In genomic region chr6:169701953-169702639, GRCh38 we compare ENCODE assay signal across 8 cellular contexts. TPM values are rescaled to one million over a fixed set of nuclear protein-coding genes. Genes with fewer than 3 reads are reported as not detected.
DNase-seq lines count a peak whose midpoint lies in the region; TF ChIP-seq lines count a peak whose summit lies in the region.

C6orf120 (plus strand) TSS chr6:169702126; CDS start chr6:169702460, 334 bp downstream.
WDR27 (minus strand) TSS chr6:169702029; CDS start chr6:169689005, 13,024 bp downstream.

- H3K36me3 ChIP-seq in SK-N-MC (ENCODE audit: insufficient read depth, low read length): peaks cover 24% of the 10 kb centered on the region

- H3K9me3 Mint-ChIP-seq in HFFc6: no peaks in the 10 kb centered on the region

- H3K4me1 Mint-ChIP-seq in HFFc6 (ENCODE audit: low read depth): peaks cover 70% of the 10 kb centered on the region

- no peaks in the 10 kb centered on the region for H3K9me3 ChIP-seq in SK-N-MC (ENCODE audit: low read depth, low read length)

- H3K4me3 Mint-ChIP-seq in HFFc6: peak within 1 kb of the TSS; percentile 96

- H3K9ac ChIP-seq in SK-N-MC (ENCODE audit: insufficient read length): peak within 1 kb of the TSS; percentile 95

- H3K27me3 Mint-ChIP-seq in HFFc6 (ENCODE audit: insufficient read depth): no peaks in the 10 kb centered on the region

- H3K27ac ChIP-seq in SK-N-MC (peak within 1 kb of the TSS; percentile 66), temporal lobe (ENCODE audit: low read depth, low read length) (peak within 1 kb of the TSS; percentile 47)

- H3K27ac Mint-ChIP-seq in HFFc6: peak within 1 kb of the TSS; percentile 90

- DNase-seq in GM04504 (ENCODE audit: low read depth) (peak; percentile 91), HFFc6 (peak; percentile 96), NB4 (ENCODE audit: low read depth) (peak; percentile 99), SK-N-MC (ENCODE audit: low read depth, low spot score) (peak; percentile 35), globus pallidus (ENCODE audit: low spot score) (peak; percentile 92), occipital lobe (lab: John Stamatoyannopoulos, UW) (peak; percentile 91)
- peak; percentile 99 for DNase-seq in activated naive CD4-positive, alpha-beta T cell treated with anti-CD3 and anti-CD28 coated beads, Interleukin-2, amount 50 U/mL, for 16 hours

- peak; percentile 84 for TF ChIP-seq POLR2A in NB4 (IDR thresholded peaks at IDR 0.05; ENCODE audit: extremely low read depth, insufficient read length)

- peaks cover 15% of the 10 kb centered on the region for H3K36me3 Mint-ChIP-seq in HFFc6 (ENCODE audit: low read depth)

- peak within 1 kb of the TSS; percentile 93 for H3K4me3 ChIP-seq in NB4 (ENCODE audit: low read depth, low read length)
- peak within 1 kb of the TSS; percentile 95 for H3K4me3 ChIP-seq in SK-N-MC

- TF ChIP-seq CTCF in HFFc6 (IDR thresholded peaks at IDR 0.05): peak; percentile 20; the same call in 1 of the 2 replicates
- TF ChIP-seq CTCF in NB4 (IDR thresholded peaks at IDR 0.05; ENCODE audit: low read depth, low read length): no peak

RNA-seq across cellular contexts. Expression of gene C6orf120, which starts in this region (rescaled TPM):
- 10 to 100 TPM; 44.9 to 53.5 (median 48.7) TPM for total RNA-seq in HFFc6 (2021; fragmentation: NEBNext Ultra II Directional; extraction: Animal tissue kit (Norgen Biotek cat#: 25700))
- 24.3 TPM for total RNA-seq in occipital lobe
- total RNA-seq in temporal lobe: 15.7 TPM

RNA-seq across cellular contexts. Expression of gene WDR27, which starts in this region (rescaled TPM):
- total RNA-seq in HFFc6 (2021; fragmentation: NEBNext Ultra II Directional; extraction: Animal tissue kit (Norgen Biotek cat#: 25700)): 10 to 100 TPM in 5 of 6 experiments, 1 to 10 TPM in 1; 10.0 to 15.8 (median 12.1) TPM
- total RNA-seq in occipital lobe (31.5 TPM), temporal lobe (23.1 TPM)

Comparison
In these comparisons a context has a peak if more than half of its experiments do, and no peak if none do; other contexts are left out.
1. Peak in every context shown above with its lines: DNase-seq, H3K4me3 ChIP-seq and H3K27ac ChIP-seq.
2. DNase-seq: peak in every context shown above with its lines; median percentile 99 in NB4; 99 in activated naive CD4-positive, alpha-beta T cell treated with anti-CD3 and anti-CD28 coated beads, Interleukin-2, amount 50 U/mL, for 16 hours; 96 in HFFc6; 92 in globus pallidus; 91 in GM04504; 91 in occipital lobe; 35 in SK-N-MC.